Comparison of ENCODE assay signal across 2 cellular contexts in genomic region chr20:40689100-40689942, GRCh38.
TF ChIP-seq lines count a peak whose summit lies in the region.

TSS of gene MAFB (minus strand) at chr20:40689236. CDS start at chr20:40688850, 386 bp downstream.

TF ChIP-seq in A549, 52 proteins besides CTCF, POLR2A, EP300 and RAD21 (continued from another document):
- TF ChIP-seq USF2 (IDR thresholded peaks at IDR 0.05): no peak
- TF ChIP-seq CHD2 (IDR thresholded peaks at IDR 0.05; ENCODE audit: low read length, partially characterized antibody): no peak
- TF ChIP-seq PHF8 (IDR thresholded peaks at IDR 0.05; ENCODE audit: borderline replicate concordance, low read depth): no peak
- no peak for TF ChIP-seq CHD4 (IDR thresholded peaks at IDR 0.05; ENCODE audit: borderline replicate concordance)
- TF ChIP-seq GATA3 (IDR thresholded peaks at IDR 0.05; ENCODE audit: borderline replicate concordance): no peak
- TF ChIP-seq ZFP36 (IDR thresholded peaks at IDR 0.05; ENCODE audit: borderline replicate concordance, partially characterized antibody): no peak
- no peak for TF ChIP-seq HOXA7 (CRISPR knock-in tag; IDR thresholded peaks at IDR 0.05)
- TF ChIP-seq RNF2 (IDR thresholded peaks at IDR 0.05; ENCODE audit: borderline replicate concordance, low read depth): no peak
- no peak for TF ChIP-seq JUNB (IDR thresholded peaks at IDR 0.05)
- TF ChIP-seq MAFK (IDR thresholded peaks at IDR 0.05; ENCODE audit: partially characterized antibody): no peak
- TF ChIP-seq TP53 (CRISPR knock-in tag; IDR thresholded peaks at IDR 0.05): no peak
- TF ChIP-seq, protein P1, sequence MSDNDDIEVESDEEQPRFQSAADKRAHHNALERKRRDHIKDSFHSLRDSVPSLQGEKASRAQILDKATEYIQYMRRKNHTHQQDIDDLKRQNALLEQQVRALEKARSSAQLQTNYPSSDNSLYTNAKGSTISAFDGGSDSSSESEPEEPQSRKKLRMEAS (IDR thresholded peaks at IDR 0.05): no peak; the same call in 1 of the 2 replicates
- TF ChIP-seq ZSCAN20 (CRISPR knock-in tag; IDR thresholded peaks at IDR 0.05): no peak
- no peak for TF ChIP-seq BCL3 (IDR thresholded peaks at IDR 0.05)
TF ChIP-seq in A549: peak in this region for 0.

TF ChIP-seq in GM12878, 131 proteins besides CTCF, POLR2A, EP300 and RAD21 (continued from another document):
- TF ChIP-seq, protein P2, sequence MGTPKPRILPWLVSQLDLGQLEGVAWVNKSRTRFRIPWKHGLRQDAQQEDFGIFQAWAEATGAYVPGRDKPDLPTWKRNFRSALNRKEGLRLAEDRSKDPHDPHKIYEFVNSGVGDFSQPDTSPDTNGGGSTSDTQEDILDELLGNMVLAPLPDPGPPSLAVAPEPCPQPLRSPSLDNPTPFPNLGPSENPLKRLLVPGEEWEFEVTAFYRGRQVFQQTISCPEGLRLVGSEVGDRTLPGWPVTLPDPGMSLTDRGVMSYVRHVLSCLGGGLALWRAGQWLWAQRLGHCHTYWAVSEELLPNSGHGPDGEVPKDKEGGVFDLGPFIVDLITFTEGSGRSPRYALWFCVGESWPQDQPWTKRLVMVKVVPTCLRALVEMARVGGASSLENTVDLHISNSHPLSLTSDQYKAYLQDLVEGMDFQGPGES (IDR thresholded peaks at IDR 0.05): no peak
- TF ChIP-seq SREBF2 (IDR thresholded peaks at IDR 0.05; ENCODE audit: low read length) (no peak), IRF4 (IDR thresholded peaks at IDR 0.05; ENCODE audit: low read depth, low read length) (no peak), ZSCAN29 (IDR thresholded peaks at IDR 0.05) (no peak), ZBED1 (IDR thresholded peaks at IDR 0.05; ENCODE audit: borderline replicate concordance) (no peak), SUZ12 (IDR thresholded peaks at IDR 0.05; ENCODE audit: unreplicated experiment) (peak; percentile 17), ZBTB40 (IDR thresholded peaks at IDR 0.05; ENCODE audit: borderline replicate concordance) (no peak), EGR1 (IDR thresholded peaks at IDR 0.05; ENCODE audit: borderline replicate concordance in 1 of 2, low read depth in 2 of 2, low read length in 2 of 2) (0 out of 3 replicates have a peak, but pooled peaks of 1 of the 2 experiments have one; percentile 2), PKNOX1 (IDR thresholded peaks at IDR 0.05) (no peak), SMAD1 (IDR thresholded peaks at IDR 0.05; ENCODE audit: low read depth, partially characterized antibody) (no peak), SP1 (IDR thresholded peaks at IDR 0.05; ENCODE audit: low read depth, low read length) (no peak), NRF1 (conservative IDR thresholded peaks at IDR 0.05; ENCODE audit: low read depth, low read length) (no peak)
- TF ChIP-seq, protein P1 (IDR thresholded peaks at IDR 0.05; ENCODE audit: low read depth, low read length): no peak
- TF ChIP-seq, protein P3, sequence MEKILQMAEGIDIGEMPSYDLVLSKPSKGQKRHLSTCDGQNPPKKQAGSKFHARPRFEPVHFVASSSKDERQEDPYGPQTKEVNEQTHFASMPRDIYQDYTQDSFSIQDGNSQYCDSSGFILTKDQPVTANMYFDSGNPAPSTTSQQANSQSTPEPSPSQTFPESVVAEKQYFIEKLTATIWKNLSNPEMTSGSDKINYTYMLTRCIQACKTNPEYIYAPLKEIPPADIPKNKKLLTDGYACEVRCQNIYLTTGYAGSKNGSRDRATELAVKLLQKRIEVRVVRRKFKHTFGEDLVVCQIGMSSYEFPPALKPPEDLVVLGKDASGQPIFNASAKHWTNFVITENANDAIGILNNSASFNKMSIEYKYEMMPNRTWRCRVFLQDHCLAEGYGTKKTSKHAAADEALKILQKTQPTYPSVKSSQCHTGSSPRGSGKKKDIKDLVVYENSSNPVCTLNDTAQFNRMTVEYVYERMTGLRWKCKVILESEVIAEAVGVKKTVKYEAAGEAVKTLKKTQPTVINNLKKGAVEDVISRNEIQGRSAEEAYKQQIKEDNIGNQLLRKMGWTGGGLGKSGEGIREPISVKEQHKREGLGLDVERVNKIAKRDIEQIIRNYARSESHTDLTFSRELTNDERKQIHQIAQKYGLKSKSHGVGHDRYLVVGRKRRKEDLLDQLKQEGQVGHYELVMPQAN (conservative IDR thresholded peaks at IDR 0.05): no peak
- TF ChIP-seq, protein P4, sequence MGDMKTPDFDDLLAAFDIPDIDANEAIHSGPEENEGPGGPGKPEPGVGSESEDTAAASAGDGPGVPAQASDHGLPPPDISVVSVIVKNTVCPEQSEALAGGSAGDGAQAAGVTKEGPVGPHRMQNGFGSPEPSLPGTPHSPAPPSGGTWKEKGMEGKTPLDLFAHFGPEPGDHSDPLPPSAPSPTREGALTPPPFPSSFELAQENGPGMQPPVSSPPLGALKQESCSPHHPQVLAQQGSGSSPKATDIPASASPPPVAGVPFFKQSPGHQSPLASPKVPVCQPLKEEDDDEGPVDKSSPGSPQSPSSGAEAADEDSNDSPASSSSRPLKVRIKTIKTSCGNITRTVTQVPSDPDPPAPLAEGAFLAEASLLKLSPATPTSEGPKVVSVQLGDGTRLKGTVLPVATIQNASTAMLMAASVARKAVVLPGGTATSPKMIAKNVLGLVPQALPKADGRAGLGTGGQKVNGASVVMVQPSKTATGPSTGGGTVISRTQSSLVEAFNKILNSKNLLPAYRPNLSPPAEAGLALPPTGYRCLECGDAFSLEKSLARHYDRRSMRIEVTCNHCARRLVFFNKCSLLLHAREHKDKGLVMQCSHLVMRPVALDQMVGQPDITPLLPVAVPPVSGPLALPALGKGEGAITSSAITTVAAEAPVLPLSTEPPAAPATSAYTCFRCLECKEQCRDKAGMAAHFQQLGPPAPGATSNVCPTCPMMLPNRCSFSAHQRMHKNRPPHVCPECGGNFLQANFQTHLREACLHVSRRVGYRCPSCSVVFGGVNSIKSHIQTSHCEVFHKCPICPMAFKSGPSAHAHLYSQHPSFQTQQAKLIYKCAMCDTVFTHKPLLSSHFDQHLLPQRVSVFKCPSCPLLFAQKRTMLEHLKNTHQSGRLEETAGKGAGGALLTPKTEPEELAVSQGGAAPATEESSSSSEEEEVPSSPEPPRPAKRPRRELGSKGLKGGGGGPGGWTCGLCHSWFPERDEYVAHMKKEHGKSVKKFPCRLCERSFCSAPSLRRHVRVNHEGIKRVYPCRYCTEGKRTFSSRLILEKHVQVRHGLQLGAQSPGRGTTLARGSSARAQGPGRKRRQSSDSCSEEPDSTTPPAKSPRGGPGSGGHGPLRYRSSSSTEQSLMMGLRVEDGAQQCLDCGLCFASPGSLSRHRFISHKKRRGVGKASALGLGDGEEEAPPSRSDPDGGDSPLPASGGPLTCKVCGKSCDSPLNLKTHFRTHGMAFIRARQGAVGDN (IDR thresholded peaks at IDR 0.05): no peak
